Comparison of ENCODE assay signal across 8 cellular contexts in the genomic region with DNA sequence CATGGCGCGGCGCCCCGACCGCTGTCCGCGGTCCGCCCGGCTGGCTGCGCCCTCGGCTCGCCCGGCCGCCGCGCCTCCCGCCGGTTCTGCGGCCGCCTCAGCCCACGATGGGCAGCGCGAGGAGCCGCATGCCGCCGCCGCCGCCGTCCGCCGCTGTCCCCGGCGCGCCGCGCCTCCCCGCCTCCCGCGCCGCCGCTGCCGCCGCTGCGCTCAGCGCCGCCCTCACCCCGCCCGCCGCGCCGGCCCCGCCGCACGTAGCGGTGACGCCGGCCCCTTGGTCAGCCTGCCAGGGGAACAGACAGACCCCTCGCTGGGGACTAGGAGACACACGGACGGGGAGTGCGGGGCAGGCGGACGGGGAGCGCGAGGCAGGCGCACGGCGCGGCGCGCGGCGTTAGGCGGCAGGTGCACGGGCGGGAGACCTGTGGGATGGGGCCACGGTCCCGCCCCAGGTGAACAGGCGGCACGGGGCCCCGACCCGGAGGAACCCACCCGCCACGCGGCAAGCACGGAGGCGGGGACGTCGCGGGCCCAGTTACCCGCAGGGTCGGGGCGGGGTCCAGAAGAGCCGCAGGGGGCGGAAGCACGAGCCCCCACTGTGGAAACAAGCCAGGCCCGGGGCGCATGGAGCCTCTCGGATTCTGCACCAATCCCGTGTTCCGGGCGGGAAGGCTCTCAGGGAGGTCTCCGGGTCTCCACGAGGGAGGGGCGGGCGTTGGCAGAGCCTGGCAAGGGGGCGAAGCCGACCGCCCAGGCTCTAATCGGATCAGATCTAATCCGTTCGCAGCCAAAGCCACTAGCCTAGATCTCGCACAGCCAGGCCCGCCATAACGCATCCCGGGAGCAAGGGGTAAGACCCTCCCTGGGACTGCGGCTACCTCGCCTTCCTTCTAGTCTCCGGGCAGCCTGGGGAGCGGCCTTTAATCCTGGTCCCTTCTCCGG. TPM values are rescaled to one million over a fixed set of nuclear protein-coding genes. Genes with fewer than 3 reads are reported as not detected.
A peak's percentile ranks its signal among the peaks of the same experiment; 100 is the strongest.
DNase-seq lines count a peak whose midpoint lies in the region; ATAC-seq and TF ChIP-seq lines count a peak whose summit lies in the region.

A gene with protein sequence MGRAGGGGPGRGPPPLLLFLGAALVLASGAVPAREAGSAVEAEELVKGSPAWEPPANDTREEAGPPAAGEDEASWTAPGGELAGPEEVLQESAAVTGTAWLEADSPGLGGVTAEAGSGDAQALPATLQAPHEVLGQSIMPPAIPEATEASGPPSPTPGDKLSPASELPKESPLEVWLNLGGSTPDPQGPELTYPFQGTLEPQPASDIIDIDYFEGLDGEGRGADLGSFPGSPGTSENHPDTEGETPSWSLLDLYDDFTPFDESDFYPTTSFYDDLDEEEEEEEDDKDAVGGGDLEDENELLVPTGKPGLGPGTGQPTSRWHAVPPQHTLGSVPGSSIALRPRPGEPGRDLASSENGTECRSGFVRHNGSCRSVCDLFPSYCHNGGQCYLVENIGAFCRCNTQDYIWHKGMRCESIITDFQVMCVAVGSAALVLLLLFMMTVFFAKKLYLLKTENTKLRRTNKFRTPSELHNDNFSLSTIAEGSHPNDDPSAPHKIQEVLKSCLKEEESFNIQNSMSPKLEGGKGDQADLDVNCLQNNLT (minus strand): TSS at position 175 of the 942 bp plus-strand sequence. CDS start 172 bp downstream, at position 3.

- peak; percentile 45 for ATAC-seq in HG02642 (IDR thresholded peaks at IDR 0.05; ENCODE audit: poor library complexity, unreplicated experiment)

- peak within 1 kb of the TSS; percentile 77 for H3K4me3 ChIP-seq in BLaER1
- H3K4me3 ChIP-seq in mucosa of stomach (ENCODE audit: low read length) = peak within 1 kb of the TSS; percentile 31
- peak within 1 kb of the TSS; percentile 59 to 66 for H3K4me3 ChIP-seq in tibial artery

- H3K9ac ChIP-seq in BLaER1 = peak within 1 kb of the TSS; percentile 50; the same call in 1 of the 2 replicates
- H3K9ac ChIP-seq in mucosa of stomach (ENCODE audit: low read length) = no peak within 1 kb of the TSS

- DNase-seq in activated CD4-positive, alpha-beta T cell treated with anti-CD3 and anti-CD28 coated beads, Interleukin-2, amount 50 U/mL, for 48 hours = peak; percentile 25 to 40
- peak; percentile 35 for DNase-seq in endothelial cell (ENCODE audit: low spot score)
- DNase-seq in tibial artery = no peak
- no peak for DNase-seq in SW480 (ENCODE audit: low spot score)
- DNase-seq in KG1 (lab: John Stamatoyannopoulos, UW) = no peak

- TF ChIP-seq CTCF in endothelial cell (IDR thresholded peaks at IDR 0.05; ENCODE audit: unreplicated experiment) (no peak), tibial artery (IDR thresholded peaks at IDR 0.05) (no peak)

- H3K4me1 ChIP-seq in BLaER1 (peaks cover 13% of the 10 kb centered on the region), mucosa of stomach (ENCODE audit: control insufficient read depth, insufficient read depth, low read length) (peaks cover 12% of the 10 kb centered on the region), tibial artery (peaks cover 0 to 19% (median 16%) of the 10 kb centered on the region in 4 donors)

- H3K27me3 ChIP-seq in BLaER1 (peaks cover 60% of the 10 kb centered on the region), mucosa of stomach (ENCODE audit: control insufficient read depth, insufficient read depth, low read length) (peaks cover 33% of the 10 kb centered on the region), tibial artery (no peaks in the 10 kb centered on the region)

- H3K4me2 ChIP-seq in BLaER1 = peak within 1 kb of the TSS; percentile 100

- peak within 1 kb of the TSS; percentile 69 for H3K4me3 Mint-ChIP-seq in endothelial cell (ENCODE audit: unreplicated experiment)

- H3K9me3 ChIP-seq in BLaER1 (no peaks in the 10 kb centered on the region), mucosa of stomach (ENCODE audit: control insufficient read depth, low read length) (no peaks in the 10 kb centered on the region), tibial artery (no peaks in the 10 kb centered on the region)

- no peak within 1 kb of the TSS for H3K27ac Mint-ChIP-seq in endothelial cell (ENCODE audit: unreplicated experiment)

- H3K4me1 Mint-ChIP-seq in endothelial cell (ENCODE audit: unreplicated experiment) = no peaks in the 10 kb centered on the region

- peaks cover 10% of the 10 kb centered on the region for H3K36me3 Mint-ChIP-seq in endothelial cell (ENCODE audit: low read depth, unreplicated experiment)

- H4K20me1 ChIP-seq in BLaER1 = peaks cover 62% of the 10 kb centered on the region

- H3K36me3 ChIP-seq in BLaER1 = no peaks in the 10 kb centered on the region
- no peaks in the 10 kb centered on the region for H3K36me3 ChIP-seq in mucosa of stomach (ENCODE audit: control insufficient read depth, insufficient read depth, low read length)
- H3K36me3 ChIP-seq in tibial artery = no peaks in the 10 kb centered on the region

- H3K9me3 Mint-ChIP-seq in endothelial cell (ENCODE audit: unreplicated experiment) = no peaks in the 10 kb centered on the region

- intact Hi-C loops in tibial artery (cut with DNase I; ENCODE audit: low total_unique reads) = no loop called here

- H3K27ac ChIP-seq in BLaER1 = no peak within 1 kb of the TSS
- peak within 1 kb of the TSS in 1 of 2 donors; percentile 22 for H3K27ac ChIP-seq in tibial artery

- peaks cover 20% of the 10 kb centered on the region for H3K27me3 Mint-ChIP-seq in endothelial cell (ENCODE audit: unreplicated experiment)

RNA-seq across cellular contexts. Expression of the gene that starts here (rescaled TPM):
- total RNA-seq in endothelial cell (ENCODE audit: unreplicated experiment) = 0.23 TPM

Comparison
In these comparisons a context has a peak if more than half of its experiments do, and no peak if none do; other contexts are left out.
1. Peak in DNase-seq in endothelial cell; RNA of the gene not detected or under 1 TPM.
2. DNase-seq: peak in activated CD4-positive, alpha-beta T cell treated with anti-CD3 and anti-CD28 coated beads, Interleukin-2, amount 50 U/mL, for 48 hours (2 of 2); none in tibial artery (0 of 2), SW480 (single experiment) and KG1 (single experiment).
3. Peak in every context shown above with its lines, with median percentiles within 50 percentile points of each other: H3K4me3 ChIP-seq.